Comparison of ENCODE assay signal across 11 cellular contexts in the genomic region with DNA sequence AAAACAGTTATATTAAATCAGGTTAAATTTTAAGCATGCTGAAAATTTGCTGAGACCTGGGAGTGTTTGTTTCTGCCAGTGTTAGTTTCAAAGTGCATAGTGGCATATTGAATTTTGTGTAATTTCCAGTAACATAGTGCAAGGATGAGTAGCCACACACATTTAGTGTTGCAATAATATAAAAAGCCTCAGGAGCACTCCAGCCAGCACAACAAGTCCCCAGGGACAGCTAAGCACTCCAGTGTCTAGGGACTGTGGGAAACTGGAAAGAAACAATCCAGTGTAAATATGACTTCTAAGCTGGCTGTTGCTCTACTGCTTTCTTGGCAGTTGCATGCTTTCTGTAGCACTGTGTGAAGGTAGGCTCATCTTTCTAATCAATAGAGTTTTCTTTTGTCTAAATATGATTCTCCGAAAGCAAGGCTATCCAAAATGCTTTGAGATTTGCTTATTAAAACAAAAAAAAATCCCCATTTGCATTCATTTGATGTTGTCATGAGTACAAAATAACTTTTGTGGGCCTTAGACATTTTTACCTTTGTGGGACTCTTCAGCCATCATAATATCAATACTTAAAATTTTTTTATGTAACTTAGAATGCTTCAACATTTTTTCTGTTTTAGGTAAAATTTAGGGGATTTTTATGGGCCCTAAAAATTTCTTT. TPM values are rescaled to one million over a fixed set of nuclear protein-coding genes. Genes with fewer than 3 reads are reported as not detected.
DNase-seq lines count a peak whose midpoint lies in the region; ATAC-seq and TF ChIP-seq lines count a peak whose summit lies in the region.
"Had no signal": no experiment of that assay in that cellular context is flagged by ENCODE, and none has a peak within 500 bp of the region (broad histone marks: within the 10 kb centered on the region; RNA-seq: fewer than 3 reads in every experiment).

No MANE protein-coding gene starts in this region.

- H3K4me1 ChIP-seq in right lobe of liver: peaks cover 0 to 17% (median 0%) of the 10 kb centered on the region in 4 donors
- H3K4me1 ChIP-seq: tibial nerve had no signal

- peak; percentile 95 for TF ChIP-seq POLR2A in right lobe of liver (IDR thresholded peaks at IDR 0.05)

- no peak for ATAC-seq in WTC11
- peak; percentile 92 to 97 (median 94) for ATAC-seq in right lobe of liver
- no peak for ATAC-seq in stimulated activated naive CD8-positive, alpha-beta T cell treated with anti-CD3 and anti-CD28 coated beads, Interleukin-15, amount 100 ng/mL, for 72 hours

- H3K27me3 Mint-ChIP-seq in WTC11 (ENCODE audit: low read depth): no peaks in the 10 kb centered on the region
- no peaks in the 10 kb centered on the region for H3K27me3 Mint-ChIP-seq in stimulated activated naive CD8-positive, alpha-beta T cell treated with anti-CD3 and anti-CD28 coated beads, Interleukin-15, amount 100 ng/mL, for 72 hours

- no peak overlapping the region for H3K27ac Mint-ChIP-seq in WTC11
- H3K27ac Mint-ChIP-seq in stimulated activated naive CD8-positive, alpha-beta T cell treated with anti-CD3 and anti-CD28 coated beads, Interleukin-15, amount 100 ng/mL, for 72 hours: no peak overlapping the region

- intact Hi-C loops in right lobe of liver (cut with DNase I): no loop called here

- CTCF ChIA-PET in WTC11 (lab: Charles Lee): no interaction called here

- no peaks in the 10 kb centered on the region for H3K36me3 ChIP-seq in right lobe of liver
- H3K36me3 ChIP-seq: tibial nerve had no signal

- WGBS in right lobe of liver (ENCODE audit: insufficient coverage, low coverage, low lambda C conversion rate, missing lambda C conversion rate): 39% methylated on average over 1 of the region's 1 CpG

- no peaks in the 10 kb centered on the region for H3K4me1 Mint-ChIP-seq in WTC11
- H3K4me1 Mint-ChIP-seq in stimulated activated naive CD8-positive, alpha-beta T cell treated with anti-CD3 and anti-CD28 coated beads, Interleukin-15, amount 100 ng/mL, for 72 hours: no peaks in the 10 kb centered on the region

- peaks cover 37% of the 10 kb centered on the region for H3K36me3 Mint-ChIP-seq in WTC11

- POLR2A ChIA-PET in WTC11 (lab: Charles Lee): no interaction called here

- DNase-seq in COLO668 (lab: John Stamatoyannopoulos, UW; ENCODE audit: unreplicated experiment) (peak; percentile 48), NCI-H1092 (lab: John Stamatoyannopoulos, UW) (peak; percentile 86), WTC11 (ENCODE audit: low spot score) (no peak), right lobe of liver (peak; percentile 35 to 83 (median 60)), RPMI8226 (no peak), amygdala (lab: John Stamatoyannopoulos, UW) (no peak), medulla oblongata (ENCODE audit: extremely low spot score) (no peak)
- no peak for DNase-seq in stimulated activated naive CD8-positive, alpha-beta T cell treated with anti-CD3 and anti-CD28 coated beads, Interleukin-15, amount 100 ng/mL, for 72 hours
- DNase-seq: stimulated activated CD4-positive, alpha-beta T cell treated with anti-CD3 and anti-CD28 coated beads, Interleukin-1b, Interleukin-23, amount 100 ng/mL, for 48 hours had no signal

- H3K9me3 Mint-ChIP-seq in WTC11: peaks cover 36% of the 10 kb centered on the region
- H3K9me3 Mint-ChIP-seq in stimulated activated naive CD8-positive, alpha-beta T cell treated with anti-CD3 and anti-CD28 coated beads, Interleukin-15, amount 100 ng/mL, for 72 hours: peaks cover 5 to 7% of the 10 kb centered on the region in 2 donors

- no peaks in the 10 kb centered on the region for H3K9me3 ChIP-seq in right lobe of liver
- H3K9me3 ChIP-seq: tibial nerve had no signal

- H3K4me3 ChIP-seq in right lobe of liver: peak overlapping the region; percentile 14 to 43 (median 36)
- H3K4me3 ChIP-seq: tibial nerve had no signal

- TF ChIP-seq CTCF in WTC11 (IDR thresholded peaks at IDR 0.05) (no peak), right lobe of liver (IDR thresholded peaks at IDR 0.05) (no peak)

- no peaks in the 10 kb centered on the region for H3K27me3 ChIP-seq in right lobe of liver
- H3K27me3 ChIP-seq: tibial nerve had no signal

- H3K27ac ChIP-seq in right lobe of liver: peak overlapping the region; percentile 45 to 73 (median 67)
- H3K27ac ChIP-seq: epithelial cell of prostate, tibial nerve had no signal

- no peak overlapping the region for H3K4me3 Mint-ChIP-seq in WTC11
- H3K4me3 Mint-ChIP-seq in stimulated activated naive CD8-positive, alpha-beta T cell treated with anti-CD3 and anti-CD28 coated beads, Interleukin-15, amount 100 ng/mL, for 72 hours: no peak overlapping the region

TF ChIP-seq in WTC11, 78 proteins besides CTCF, POLR2A, EP300 and RAD21:
- TF ChIP-seq GABPB1 (CRISPR knock-in tag; IDR thresholded peaks at IDR 0.05) (peak; percentile 55; the same call in 1 of the 2 replicates), CBFB (CRISPR knock-in tag; IDR thresholded peaks at IDR 0.05; ENCODE audit: low read depth) (no peak)

RNA-seq across cellular contexts. Expression of a gene that starts 24.2 kb away (rescaled TPM):
- 1.4 to 1.9 TPM (median 1.7 TPM) in 3 replicates for total RNA-seq in WTC11 (2021)
- total RNA-seq in right lobe of liver: 100 to 1,000 TPM in 5 of 6 experiments, 10 to 100 TPM in 1; 34.8 to 333 (median 143) TPM

RNA-seq across cellular contexts. Expression of a gene that starts 34.7 kb away (rescaled TPM):
- 9.4 to 10.6 TPM (median 10.5 TPM) in 3 replicates for total RNA-seq in WTC11 (2021)
- 10 to 100 TPM; 18.8 to 45.5 (median 26.5) TPM for total RNA-seq in right lobe of liver

Comparison
In these comparisons a context has a peak if more than half of its experiments do, and no peak if none do; other contexts are left out.
1. DNase-seq: peak in COLO668 (single experiment), NCI-H1092 (single experiment) and right lobe of liver (3 of 3); none in WTC11 (single experiment), RPMI8226 (single experiment), stimulated activated naive CD8-positive, alpha-beta T cell treated with anti-CD3 and anti-CD28 coated beads, Interleukin-15, amount 100 ng/mL, for 72 hours (0 of 2), amygdala (0 of 56) and medulla oblongata (single experiment).
2. ATAC-seq: peak in right lobe of liver (4 of 4); none in WTC11 (single experiment) and stimulated activated naive CD8-positive, alpha-beta T cell treated with anti-CD3 and anti-CD28 coated beads, Interleukin-15, amount 100 ng/mL, for 72 hours (single experiment).
3. RNA of a gene that starts 24.2 kb away (total RNA-seq): 34.8 to 333 TPM in right lobe of liver; 1.4 to 1.9 TPM in WTC11; every median in the first group is over 10 times any median in the second.